ENCODE assay signal across 23 cellular contexts in genomic region chr3:15038306-15038705, GRCh38.
"Had no signal": no experiment of that assay in that cellular context is flagged by ENCODE, and none has a peak within 500 bp of the region (broad histone marks: within the 10 kb centered on the region; RNA-seq: fewer than 3 reads in every experiment).

No MANE protein-coding gene starts in this region.

- H3K27me3 ChIP-seq: ascending aorta, cardiac muscle cell had no signal

- H3K27ac Mint-ChIP-seq: activated CD4-positive, alpha-beta memory T cell treated with anti-CD3 and anti-CD28 coated beads, Interleukin-2, amount 10 ng/mL, durations not matched to agents 7 days and 5 days; activated naive CD4-positive, alpha-beta T cell treated with anti-CD3 and anti-CD28 coated beads, Interleukin-2, amount 10 ng/mL, durations not matched to agents 7 days and 5 days; activated naive CD8-positive, alpha-beta T cell treated with anti-CD3 and anti-CD28 coated beads, Interleukin-2, amount 10 ng/mL, durations not matched to agents 7 days and 5 days had no signal

- H3K9me3 Mint-ChIP-seq: activated CD4-positive, alpha-beta memory T cell treated with anti-CD3 and anti-CD28 coated beads, Interleukin-2, amount 10 ng/mL, durations not matched to agents 7 days and 5 days; activated naive CD4-positive, alpha-beta T cell treated with anti-CD3 and anti-CD28 coated beads, Interleukin-2, amount 10 ng/mL, durations not matched to agents 7 days and 5 days; activated naive CD8-positive, alpha-beta T cell treated with anti-CD3 and anti-CD28 coated beads, Interleukin-2, amount 10 ng/mL, durations not matched to agents 7 days and 5 days; activated T-cell treated with anti-CD3 and anti-CD28 coated beads, Interleukin-2, amount 50 U/mL, for 24 hours; central memory CD8-positive, alpha-beta T cell had no signal

- H3K4me3 Mint-ChIP-seq: activated CD4-positive, alpha-beta memory T cell treated with anti-CD3 and anti-CD28 coated beads, Interleukin-2, amount 10 ng/mL, durations not matched to agents 7 days and 5 days; activated naive CD4-positive, alpha-beta T cell treated with anti-CD3 and anti-CD28 coated beads, Interleukin-2, amount 10 ng/mL, durations not matched to agents 7 days and 5 days; activated naive CD8-positive, alpha-beta T cell treated with anti-CD3 and anti-CD28 coated beads, Interleukin-2, amount 10 ng/mL, durations not matched to agents 7 days and 5 days; activated T-cell treated with anti-CD3 and anti-CD28 coated beads, Interleukin-2, amount 50 U/mL, for 24 hours; central memory CD8-positive, alpha-beta T cell had no signal

- H3K4me1 Mint-ChIP-seq: activated CD4-positive, alpha-beta memory T cell treated with anti-CD3 and anti-CD28 coated beads, Interleukin-2, amount 10 ng/mL, durations not matched to agents 7 days and 5 days; central memory CD8-positive, alpha-beta T cell had no signal

- ATAC-seq: Panc1 had no signal

- H3K27me3 Mint-ChIP-seq: activated CD4-positive, alpha-beta memory T cell treated with anti-CD3 and anti-CD28 coated beads, Interleukin-2, amount 10 ng/mL, durations not matched to agents 7 days and 5 days; activated naive CD4-positive, alpha-beta T cell treated with anti-CD3 and anti-CD28 coated beads, Interleukin-2, amount 10 ng/mL, durations not matched to agents 7 days and 5 days; activated naive CD8-positive, alpha-beta T cell treated with anti-CD3 and anti-CD28 coated beads, Interleukin-2, amount 10 ng/mL, durations not matched to agents 7 days and 5 days; activated T-cell treated with anti-CD3 and anti-CD28 coated beads, Interleukin-2, amount 50 U/mL, for 24 hours; central memory CD8-positive, alpha-beta T cell had no signal

- H3K27ac ChIP-seq: ascending aorta, cardiac muscle cell, KMS-11 had no signal

- H3K4me3 ChIP-seq: ascending aorta, cardiac muscle cell had no signal

- H3K4me1 ChIP-seq: ascending aorta had no signal

- H3K9me3 ChIP-seq: ascending aorta had no signal

- DNase-seq: activated CD4-positive, alpha-beta memory T cell treated with anti-CD3 and anti-CD28 coated beads, Interleukin-2, amount 10 ng/mL, durations not matched to agents 7 days and 5 days; activated CD4-positive, alpha-beta T cell treated with anti-CD3 and anti-CD28 coated beads, Interleukin-2, amount 50 U/mL, for 1 hour; activated effector memory CD4-positive, alpha-beta T cell treated with Interleukin-2 at 50 U/mL for 16 hours; activated naive CD4-positive, alpha-beta T cell treated with anti-CD3 and anti-CD28 coated beads, Interleukin-2, amount 10 ng/mL, durations not matched to agents 7 days and 5 days; activated naive CD8-positive, alpha-beta T cell treated with anti-CD3 and anti-CD28 coated beads, Interleukin-2, amount 10 ng/mL, durations not matched to agents 7 days and 5 days; activated T-cell treated with anti-CD3 and anti-CD28 coated beads, Interleukin-2, amount 50 U/mL, for 24 hours; amygdala; NCI-H1092 treated with DMSO at 0.1 percent for 48 hours; NCI-H1417; NCI-H146; NCI-H187; NCI-H2081; NCI-H2171 treated with DMSO at 0.1 percent for 48 hours; NCI-H2227 treated with DMSO at 0.1 percent for 48 hours; NCI-H446 treated with DMSO at 0.1 percent for 48 hours; NCI-H524; SIG-M5; T1000 had no signal
